In genomic region chr15:78979456-78980320, GRCh38 we compare ENCODE assay signal across 8 cellular contexts.
DNase-seq lines count a peak whose midpoint lies in the region; ATAC-seq and TF ChIP-seq lines count a peak whose summit lies in the region.

No MANE protein-coding gene starts in this region.

- no peaks in the 10 kb centered on the region for H3K36me3 ChIP-seq in NT2/D1 (ENCODE audit: insufficient read depth, insufficient read length, low read length)

- H3K9ac ChIP-seq in NT2/D1 (ENCODE audit: insufficient read length, low read depth): peak overlapping the region; percentile 50

- H3K9me3 ChIP-seq in NT2/D1 (ENCODE audit: insufficient read depth, low read length): no peaks in the 10 kb centered on the region

- H3K4me3 ChIP-seq in HL-60 (replicated peaks; ENCODE audit: insufficient read depth, low read length) (no peak overlapping the region), NT2/D1 (ENCODE audit: insufficient read length, low read depth) (no peak overlapping the region), astrocyte of the spinal cord (ENCODE audit: low read depth, low read length) (no peak overlapping the region)

- no peak overlapping the region for H3K27ac ChIP-seq in HL-60 (replicated peaks)

- in situ Hi-C loops in astrocyte of the spinal cord (cut with HindIII; ENCODE audit: low sequenced_read_pairs): no loop called here

- ATAC-seq in GM18870 (IDR thresholded peaks at IDR 0.05; ENCODE audit: unreplicated experiment): no peak
- ATAC-seq in HG02884 (IDR thresholded peaks at IDR 0.05; ENCODE audit: unreplicated experiment): no peak

- peak; percentile 78 for TF ChIP-seq CTCF in HL-60 (IDR thresholded peaks at IDR 0.05; ENCODE audit: insufficient read depth, low read length)
- peak; percentile 72 for TF ChIP-seq CTCF in astrocyte of the spinal cord (IDR thresholded peaks at IDR 0.05; ENCODE audit: low read depth, low read length)

- DNase-seq in DMS 273 (lab: John Stamatoyannopoulos, UW; ENCODE audit: unreplicated experiment) (peak; percentile 86), HL-60 (ENCODE audit: low read depth in 1 of 2, low spot score in 1 of 2) (peak in 1 of 2 experiments; percentile 36), NT2/D1 (ENCODE audit: low read depth, low spot score) (peak; percentile 86), astrocyte of the spinal cord (ENCODE audit: low read depth, low spot score) (peak; percentile 68), iPS DF 4.7 (ENCODE audit: extremely low read depth, low spot score) (peak; percentile 93), smooth muscle cell of the brain vasculature (ENCODE audit: low read depth, low spot score) (peak; percentile 44)

- peaks cover 7% of the 10 kb centered on the region for H3K4me1 ChIP-seq in NT2/D1 (ENCODE audit: insufficient read depth, insufficient read length)

- no peaks in the 10 kb centered on the region for H3K27me3 ChIP-seq in HL-60 (ENCODE audit: insufficient read depth, poor library complexity, severe bottlenecking)
- H3K27me3 ChIP-seq in NT2/D1 (ENCODE audit: insufficient read depth, insufficient read length): no peaks in the 10 kb centered on the region
